In genomic region chr7:55005241-55005836, GRCh38 we compare ENCODE assay signal across 19 cellular contexts.
"Had no signal": no experiment of that assay in that cellular context is flagged by ENCODE, and none has a peak within 500 bp of the region (broad histone marks: within the 10 kb centered on the region; RNA-seq: fewer than 3 reads in every experiment).

No MANE protein-coding gene starts in this region.

- H3K36me3 ChIP-seq: gastrocnemius medialis, neutrophil, prostate gland, right atrium auricular region, stomach, suprapubic skin, tibial nerve had no signal

- H3K4me3 ChIP-seq: coronary artery, gastrocnemius medialis, prostate gland, right atrium auricular region, stomach, suprapubic skin, tibial nerve had no signal

- H3K27me3 ChIP-seq: gastrocnemius medialis, right atrium auricular region had no signal

- H3K9me3 ChIP-seq: gastrocnemius medialis, neutrophil, prostate gland, right atrium auricular region, stomach, suprapubic skin, tibial nerve had no signal

- H3K27ac ChIP-seq: coronary artery, gastrocnemius medialis, neutrophil, prostate gland, right atrium auricular region, stomach, suprapubic skin, tibial nerve had no signal

- DNase-seq: activated CD4-positive, alpha-beta T cell treated with anti-CD3 and anti-CD28 coated beads for 36 hours; activated CD4-positive, CD25-positive, alpha-beta regulatory T cell; activated effector memory CD4-positive, alpha-beta T cell treated with Interleukin-2 at 50 U/mL for 16 hours; activated naive CD4-positive, alpha-beta T cell treated with Interleukin-2 at 50 U/mL for 16 hours; dorsolateral prefrontal cortex; effector memory CD4-positive, alpha-beta T cell; gastrocnemius medialis; glutamatergic neuron; left ventricle myocardium superior; stimulated activated CD4-positive, alpha-beta T cell treated with anti-CD3 and anti-CD28 coated beads, Interleukin-4, amount 100 ng/mL, for 24 hours; stomach; T-helper 1 cell had no signal

- FAIRE-seq: islet of Langerhans had no signal

- H3K4me1 ChIP-seq: gastrocnemius medialis, prostate gland, right atrium auricular region, stomach, suprapubic skin, tibial nerve had no signal
